In the genomic region with DNA sequence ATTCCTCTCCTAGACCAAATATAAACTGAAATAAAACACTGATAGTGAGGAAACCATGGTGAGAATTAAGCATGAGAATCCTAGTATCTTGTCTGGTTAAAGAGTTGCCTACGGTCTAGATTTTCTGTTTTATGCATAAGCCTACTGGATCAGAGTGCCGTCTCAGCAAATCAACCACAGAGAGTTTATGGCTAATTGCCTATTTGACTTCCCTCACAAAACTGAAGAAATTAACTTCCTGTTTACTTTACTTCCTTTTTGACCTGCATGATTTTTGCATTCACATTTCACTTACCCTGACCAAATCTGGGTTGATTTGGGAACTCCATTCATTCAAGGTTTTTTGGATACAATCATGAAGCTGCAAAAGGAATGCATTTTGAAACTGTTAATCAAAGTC, we compare ENCODE assay signal across 12 cellular contexts. TPM values are rescaled to one million over a fixed set of nuclear protein-coding genes. Genes with fewer than 3 reads are reported as not detected.
DNase-seq lines count a peak whose midpoint lies in the region; ATAC-seq and TF ChIP-seq lines count a peak whose summit lies in the region.
"Had no signal": no experiment of that assay in that cellular context is flagged by ENCODE, and none has a peak within 500 bp of the region (broad histone marks: within the 10 kb centered on the region; RNA-seq: fewer than 3 reads in every experiment).

No MANE protein-coding gene starts in this region.

- in situ Hi-C loops in GM13976 (cut with MboI; ENCODE audit: low sequenced_read_pairs, unreplicated experiment): no loop called here

- no peak for ATAC-seq in activated CD8-positive, alpha-beta T cell treated with anti-CD3 and anti-CD28 coated beads for 36 hours
- ATAC-seq in natural killer cell: peak in 1 of 3 donors; percentile 14
- ATAC-seq: left cardiac atrium; stimulated activated naive CD8-positive, alpha-beta T cell treated with anti-CD3 and anti-CD28 coated beads, Interleukin-15, amount 100 ng/mL, for 72 hours had no signal

- H3K4me3 ChIP-seq in left ventricle myocardium inferior: no peak overlapping the region

- peak overlapping the region; percentile 75 for H3K27ac Mint-ChIP-seq in activated CD8-positive, alpha-beta T cell treated with anti-CD3 and anti-CD28 coated beads for 36 hours
- H3K27ac Mint-ChIP-seq in natural killer cell: peak overlapping the region; percentile 87 to 89
- H3K27ac Mint-ChIP-seq: stimulated activated naive CD8-positive, alpha-beta T cell treated with anti-CD3 and anti-CD28 coated beads, Interleukin-15, amount 100 ng/mL, for 72 hours had no signal

- TF ChIP-seq CTCF in GM13976 (IDR thresholded peaks at IDR 0.05; ENCODE audit: borderline replicate concordance, control extremely low read depth, extremely low read depth, insufficient read depth, missing control alignments) (no peak), natural killer cell (IDR thresholded peaks at IDR 0.05) (no peak), left ventricle myocardium inferior (IDR thresholded peaks at IDR 0.05; ENCODE audit: borderline replicate concordance) (no peak)
- TF ChIP-seq CTCF in activated CD8-positive, alpha-beta T cell treated with anti-CD3 and anti-CD28 coated beads for 36 hours (IDR thresholded peaks at IDR 0.05): no peak

- no peaks in the 10 kb centered on the region for H3K9me3 Mint-ChIP-seq in activated CD8-positive, alpha-beta T cell treated with anti-CD3 and anti-CD28 coated beads for 36 hours
- no peaks in the 10 kb centered on the region for H3K9me3 Mint-ChIP-seq in natural killer cell
- H3K9me3 Mint-ChIP-seq: stimulated activated naive CD8-positive, alpha-beta T cell treated with anti-CD3 and anti-CD28 coated beads, Interleukin-15, amount 100 ng/mL, for 72 hours had no signal

- peaks cover 36% of the 10 kb centered on the region for H3K4me1 Mint-ChIP-seq in activated CD8-positive, alpha-beta T cell treated with anti-CD3 and anti-CD28 coated beads for 36 hours (ENCODE audit: low read depth)
- H3K4me1 Mint-ChIP-seq in natural killer cell: peaks cover 35% of the 10 kb centered on the region in 2 donors

- H3K36me3 Mint-ChIP-seq in activated CD8-positive, alpha-beta T cell treated with anti-CD3 and anti-CD28 coated beads for 36 hours (ENCODE audit: low read depth): peaks cover 8% of the 10 kb centered on the region
- no peaks in the 10 kb centered on the region for H3K36me3 Mint-ChIP-seq in natural killer cell

- CTCF ChIA-PET in activated CD8-positive, alpha-beta T cell treated with anti-CD3 and anti-CD28 coated beads for 36 hours (lab: Charles Lee): no interaction called here

- H3K9me3 ChIP-seq in left ventricle myocardium inferior (replicated peaks): no peaks in the 10 kb centered on the region

- peaks cover 19% of the 10 kb centered on the region for H3K4me1 ChIP-seq in left ventricle myocardium inferior

- peak; percentile 23 for DNase-seq in GM13976 (ENCODE audit: low spot score)
- DNase-seq in M059J (ENCODE audit: low read depth): peak; percentile 52
- DNase-seq in activated CD8-positive, alpha-beta T cell treated with anti-CD3 and anti-CD28 coated beads for 36 hours: no peak
- no peak for DNase-seq in natural killer cell
- no peak for DNase-seq in left ventricle myocardium inferior
- DNase-seq in AG08395 (ENCODE audit: low spot score): no peak
- no peak for DNase-seq in A172 (ENCODE audit: low spot score)
- DNase-seq: amygdala; erythroblast; left cardiac atrium; stimulated activated naive CD8-positive, alpha-beta T cell treated with anti-CD3 and anti-CD28 coated beads, Interleukin-15, amount 100 ng/mL, for 72 hours; T1000 had no signal

- no peaks in the 10 kb centered on the region for H3K27me3 ChIP-seq in left ventricle myocardium inferior (ENCODE audit: low read depth)

- H3K36me3 ChIP-seq in left ventricle myocardium inferior: peaks cover 22% of the 10 kb centered on the region

- POLR2A ChIA-PET in activated CD8-positive, alpha-beta T cell treated with anti-CD3 and anti-CD28 coated beads for 36 hours (lab: Charles Lee): interaction anchor here (0.8 kb wide), 1 partner anchor 25 kb away, joined by 4 read pairs; the partner anchor contains the start of gene DNTTIP2

- intact Hi-C loops in activated CD8-positive, alpha-beta T cell treated with anti-CD3 and anti-CD28 coated beads for 36 hours (cut with micrococcal nuclease): no loop called here
- intact Hi-C loops in natural killer cell (cut with micrococcal nuclease): no loop called here
- intact Hi-C loops in left ventricle myocardium inferior (cut with micrococcal nuclease): no loop called here

- no peaks in the 10 kb centered on the region for H3K27me3 Mint-ChIP-seq in activated CD8-positive, alpha-beta T cell treated with anti-CD3 and anti-CD28 coated beads for 36 hours
- H3K27me3 Mint-ChIP-seq in natural killer cell (ENCODE audit: low read depth in 2 of 2): no peaks in the 10 kb centered on the region
- H3K27me3 Mint-ChIP-seq: stimulated activated naive CD8-positive, alpha-beta T cell treated with anti-CD3 and anti-CD28 coated beads, Interleukin-15, amount 100 ng/mL, for 72 hours had no signal

- no peak overlapping the region for H3K27ac ChIP-seq in left ventricle myocardium inferior (replicated peaks)

- no peak overlapping the region for H3K4me3 Mint-ChIP-seq in activated CD8-positive, alpha-beta T cell treated with anti-CD3 and anti-CD28 coated beads for 36 hours
- peak overlapping the region; percentile 68 for H3K4me3 Mint-ChIP-seq in natural killer cell
- H3K4me3 Mint-ChIP-seq: stimulated activated naive CD8-positive, alpha-beta T cell treated with anti-CD3 and anti-CD28 coated beads, Interleukin-15, amount 100 ng/mL, for 72 hours had no signal

RNA-seq across cellular contexts. Expression of gene GCLM, which starts 5.0 kb away (rescaled TPM):
- total RNA-seq in M059J (2014; rRNA removed; shearing (Covaris generic)): 19.8 and 27.4 TPM in 2 replicates
- 10 to 100 TPM; 25.3 to 26.4 TPM for total RNA-seq in activated CD8-positive, alpha-beta T cell treated with anti-CD3 and anti-CD28 coated beads for 36 hours
- total RNA-seq in natural killer cell (10 to 100 TPM; 16.1 to 25.5 (median 18.6) TPM), left ventricle myocardium inferior (11.4 TPM)
- 18.7 and 26.6 TPM in 2 replicates for total RNA-seq in A172 (2014; rRNA removed; shearing (Covaris generic))

RNA-seq across cellular contexts. Expression of gene DNTTIP2, which starts 25.2 kb away (rescaled TPM):
- total RNA-seq in M059J (2014; rRNA removed; shearing (Covaris generic)): 26.7 and 50.1 TPM in 2 replicates
- 10 to 100 TPM; 81.7 to 82.2 TPM for total RNA-seq in activated CD8-positive, alpha-beta T cell treated with anti-CD3 and anti-CD28 coated beads for 36 hours
- total RNA-seq in natural killer cell: 100 to 1,000 TPM in 1 of 3 donors, 10 to 100 TPM in 2; 88.5 to 104 (median 97.3) TPM
- 40.0 TPM for total RNA-seq in left ventricle myocardium inferior
- 57.8 and 58.2 TPM in 2 replicates for total RNA-seq in A172 (2014; rRNA removed; shearing (Covaris generic))

Comparison
In these comparisons a context has a peak if more than half of its experiments do, and no peak if none do; other contexts are left out.
1. DNase-seq: peak in GM13976 (single experiment) and M059J (single experiment); none in activated CD8-positive, alpha-beta T cell treated with anti-CD3 and anti-CD28 coated beads for 36 hours (single experiment), natural killer cell (single experiment), left ventricle myocardium inferior (single experiment), AG08395 (single experiment) and A172 (single experiment).